22 cellular contexts compared by ENCODE assay signal in the genomic region with DNA sequence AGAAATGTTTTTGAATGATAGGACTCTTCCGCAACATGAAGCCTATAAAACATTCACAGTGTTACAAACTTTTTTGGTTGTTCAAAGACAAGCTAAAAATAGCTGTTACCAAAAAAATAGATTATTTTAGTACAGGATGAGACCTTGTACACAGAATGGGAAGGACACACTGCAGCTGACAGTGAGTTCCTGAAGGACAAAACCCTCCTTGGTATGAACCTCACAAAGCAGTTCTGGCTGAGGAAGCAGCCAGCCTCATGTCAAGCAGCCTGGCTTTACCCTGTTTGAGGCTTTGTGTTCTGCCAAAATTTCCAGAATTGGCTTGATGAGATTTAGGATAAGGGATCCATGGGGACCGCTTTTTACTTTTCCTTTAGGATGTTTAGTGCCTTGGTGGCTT.
DNase-seq lines count a peak whose midpoint lies in the region; ATAC-seq and TF ChIP-seq lines count a peak whose summit lies in the region.
"Had no signal": no experiment of that assay in that cellular context is flagged by ENCODE, and none has a peak within 500 bp of the region (broad histone marks: within the 10 kb centered on the region; RNA-seq: fewer than 3 reads in every experiment).

No MANE protein-coding gene starts in this region.

- H3K4me1 Mint-ChIP-seq in activated CD8-positive, alpha-beta T cell treated with anti-CD3 and anti-CD28 coated beads, Interleukin-2, amount 10 ng/mL, durations not matched to agents 7 days and 5 days (ENCODE audit: low read depth): peaks cover 13% of the 10 kb centered on the region
- H3K4me1 Mint-ChIP-seq in activated CD8-positive, alpha-beta T cell treated with anti-CD3 and anti-CD28 coated beads for 36 hours (ENCODE audit: low read depth): peaks cover 18% of the 10 kb centered on the region

- H3K27ac ChIP-seq in SK-N-MC: peak overlapping the region; percentile 21; the same call in 1 of the 2 replicates
- H3K27ac ChIP-seq in esophagus muscularis mucosa (replicated peaks in 1 of 4): peak overlapping the region in 1 of 4 donors; percentile 35
- peak overlapping the region; percentile 11 for H3K27ac ChIP-seq in temporal lobe (ENCODE audit: low read depth, low read length)
- H3K27ac ChIP-seq: 22Rv1, GM23248 had no signal

- no peak for TF ChIP-seq EP300 in esophagus muscularis mucosa (IDR thresholded peaks at IDR 0.05)

- no peak overlapping the region for H3K4me3 ChIP-seq in SK-N-MC
- no peak overlapping the region for H3K4me3 ChIP-seq in esophagus muscularis mucosa
- H3K4me3 ChIP-seq: GM23248, MG63 had no signal

- H3K4me1 ChIP-seq in esophagus muscularis mucosa: peaks cover 0 to 24% (median 3%) of the 10 kb centered on the region in 4 donors

- no peak for ATAC-seq in activated CD8-positive, alpha-beta T cell treated with anti-CD3 and anti-CD28 coated beads, Interleukin-2, amount 10 ng/mL, durations not matched to agents 7 days and 5 days
- no peak for ATAC-seq in activated CD8-positive, alpha-beta T cell treated with anti-CD3 and anti-CD28 coated beads for 36 hours
- ATAC-seq in HG03045 (IDR thresholded peaks at IDR 0.05; ENCODE audit: unreplicated experiment) (no peak), HG03571 (IDR thresholded peaks at IDR 0.05; ENCODE audit: unreplicated experiment) (no peak)
- ATAC-seq: Panc1, SK-N-SH treated with all-trans-retinoic acid at 6 μM for 48 hours had no signal

- CTCF ChIA-PET in activated CD8-positive, alpha-beta T cell treated with anti-CD3 and anti-CD28 coated beads, Interleukin-2, amount 10 ng/mL, durations not matched to agents 7 days and 5 days (lab: Charles Lee): interaction anchor here (1.0 to 2.8 kb wide), 3 partner anchors 10 to 213 kb away, joined by 3 to 16 read pairs (median 7); no protein-coding TSS in a partner anchor
- CTCF ChIA-PET in activated CD8-positive, alpha-beta T cell treated with anti-CD3 and anti-CD28 coated beads for 36 hours (lab: Charles Lee): interaction anchor here (0.7 to 6.0 kb wide), 5 partner anchors 11 to 243 kb away, joined by 3 to 23 read pairs (median 3); no protein-coding TSS in a partner anchor

- H3K27me3 Mint-ChIP-seq in activated CD8-positive, alpha-beta T cell treated with anti-CD3 and anti-CD28 coated beads, Interleukin-2, amount 10 ng/mL, durations not matched to agents 7 days and 5 days (ENCODE audit: low read depth): peaks cover 2% of the 10 kb centered on the region
- H3K27me3 Mint-ChIP-seq in activated CD8-positive, alpha-beta T cell treated with anti-CD3 and anti-CD28 coated beads for 36 hours: no peaks in the 10 kb centered on the region
- H3K27me3 Mint-ChIP-seq: CD4-positive, CD25-positive, alpha-beta regulatory T cell had no signal

- no peaks in the 10 kb centered on the region for H3K27me3 ChIP-seq in esophagus muscularis mucosa
- H3K27me3 ChIP-seq: BE2C, MG63 had no signal

- POLR2A ChIA-PET in activated CD8-positive, alpha-beta T cell treated with anti-CD3 and anti-CD28 coated beads, Interleukin-2, amount 10 ng/mL, durations not matched to agents 7 days and 5 days (lab: Charles Lee): no interaction called here
- POLR2A ChIA-PET in activated CD8-positive, alpha-beta T cell treated with anti-CD3 and anti-CD28 coated beads for 36 hours (lab: Charles Lee): interaction anchor here (0.7 to 1.4 kb wide), 2 partner anchors 9 to 56 kb away, joined by 3 to 4 read pairs; no protein-coding TSS in a partner anchor

- H3K27ac Mint-ChIP-seq in activated CD8-positive, alpha-beta T cell treated with anti-CD3 and anti-CD28 coated beads, Interleukin-2, amount 10 ng/mL, durations not matched to agents 7 days and 5 days: peak overlapping the region; percentile 4
- H3K27ac Mint-ChIP-seq in activated CD8-positive, alpha-beta T cell treated with anti-CD3 and anti-CD28 coated beads for 36 hours: no peak overlapping the region

- no peak for DNase-seq in activated CD8-positive, alpha-beta T cell treated with anti-CD3 and anti-CD28 coated beads, Interleukin-2, amount 10 ng/mL, durations not matched to agents 7 days and 5 days
- DNase-seq in activated CD8-positive, alpha-beta T cell treated with anti-CD3 and anti-CD28 coated beads for 36 hours: no peak
- DNase-seq in SK-N-MC (ENCODE audit: low read depth, low spot score) (no peak), esophagus muscularis mucosa (ENCODE audit: extremely low spot score) (peak; percentile 17), NCI-H510A treated with DMSO at 0.1 percent for 48 hours (lab: John Stamatoyannopoulos, UW) (no peak)
- DNase-seq: ACHN; BE2C; CD4-positive, CD25-positive, alpha-beta regulatory T cell; DMS153; DND-41; GM23248; H7; KBM-7; MG63; NCI-H2029 treated with DMSO at 0.1 percent for 48 hours; NCI-H446 treated with DMSO at 0.1 percent for 48 hours had no signal

- no peak overlapping the region for H3K4me3 Mint-ChIP-seq in activated CD8-positive, alpha-beta T cell treated with anti-CD3 and anti-CD28 coated beads, Interleukin-2, amount 10 ng/mL, durations not matched to agents 7 days and 5 days
- no peak overlapping the region for H3K4me3 Mint-ChIP-seq in activated CD8-positive, alpha-beta T cell treated with anti-CD3 and anti-CD28 coated beads for 36 hours
- H3K4me3 Mint-ChIP-seq: CD4-positive, CD25-positive, alpha-beta regulatory T cell had no signal

- H3K9me3 ChIP-seq in SK-N-MC (ENCODE audit: low read depth, low read length): no peaks in the 10 kb centered on the region
- no peaks in the 10 kb centered on the region for H3K9me3 ChIP-seq in esophagus muscularis mucosa
- H3K9me3 ChIP-seq: BE2C, MG63 had no signal

- H3K36me3 Mint-ChIP-seq in activated CD8-positive, alpha-beta T cell treated with anti-CD3 and anti-CD28 coated beads, Interleukin-2, amount 10 ng/mL, durations not matched to agents 7 days and 5 days (ENCODE audit: low read depth): no peaks in the 10 kb centered on the region
- H3K36me3 Mint-ChIP-seq in activated CD8-positive, alpha-beta T cell treated with anti-CD3 and anti-CD28 coated beads for 36 hours (ENCODE audit: low read depth): no peaks in the 10 kb centered on the region

- TF ChIP-seq CTCF in activated CD8-positive, alpha-beta T cell treated with anti-CD3 and anti-CD28 coated beads for 36 hours (IDR thresholded peaks at IDR 0.05): no peak
- TF ChIP-seq CTCF in esophagus muscularis mucosa (IDR thresholded peaks at IDR 0.05): no peak

- H3K9ac ChIP-seq in SK-N-MC (ENCODE audit: insufficient read length): no peak overlapping the region
- H3K9ac ChIP-seq: GM23248 had no signal

- no peaks in the 10 kb centered on the region for H3K9me3 Mint-ChIP-seq in activated CD8-positive, alpha-beta T cell treated with anti-CD3 and anti-CD28 coated beads, Interleukin-2, amount 10 ng/mL, durations not matched to agents 7 days and 5 days (ENCODE audit: insufficient read depth)
- H3K9me3 Mint-ChIP-seq in activated CD8-positive, alpha-beta T cell treated with anti-CD3 and anti-CD28 coated beads for 36 hours: no peaks in the 10 kb centered on the region

- peaks cover 66% of the 10 kb centered on the region for H3K36me3 ChIP-seq in SK-N-MC (ENCODE audit: insufficient read depth, low read length)
- H3K36me3 ChIP-seq in esophagus muscularis mucosa: peaks cover 16 to 83% (median 41%) of the 10 kb centered on the region in 4 donors
- H3K36me3 ChIP-seq: BE2C, MG63 had no signal

- intact Hi-C loops in activated CD8-positive, alpha-beta T cell treated with anti-CD3 and anti-CD28 coated beads for 36 hours (cut with micrococcal nuclease): no loop called here
- intact Hi-C loops in esophagus muscularis mucosa (cut with DNase I): no loop called here

- 93% methylated on average over 2 of the region's 2 CpGs for WGBS in esophagus muscularis mucosa

- no peak for TF ChIP-seq POLR2A in esophagus muscularis mucosa (IDR thresholded peaks at IDR 0.05; ENCODE audit: low read depth)
